In genomic region chr20:6489361-6490154, GRCh38 we compare ENCODE assay signal across 1 cellular context.
A peak's percentile ranks its signal among the peaks of the same experiment; 100 is the strongest.
TF ChIP-seq lines count a peak whose summit lies in the region.

No MANE protein-coding gene starts in this region.

TF ChIP-seq in HepG2, 621 proteins besides CTCF, POLR2A, EP300 and RAD21 (continued from another document and continues in another):
- no peak for TF ChIP-seq SRSF9 (IDR thresholded peaks at IDR 0.05; ENCODE audit: borderline replicate concordance, insufficient read depth, low read depth, low read length, poor library complexity, severe bottlenecking)
- no peak for TF ChIP-seq KLF12 (CRISPR knock-in tag; IDR thresholded peaks at IDR 0.05; ENCODE audit: borderline replicate concordance)
- TF ChIP-seq ZXDC (CRISPR knock-in tag; IDR thresholded peaks at IDR 0.05), result no peak
- TF ChIP-seq ZNF772 (CRISPR knock-in tag; IDR thresholded peaks at IDR 0.05), result no peak
- 0 out of 2 replicates have a peak, but pooled peaks have one; percentile 35 for TF ChIP-seq ZNF670 (CRISPR knock-in tag; IDR thresholded peaks at IDR 0.05; ENCODE audit: borderline replicate concordance)
- TF ChIP-seq ZNF709 (CRISPR knock-in tag; IDR thresholded peaks at IDR 0.05), result no peak
- TF ChIP-seq ZNF629 (CRISPR knock-in tag; conservative IDR thresholded peaks at IDR 0.05), result no peak
- TF ChIP-seq PRMT3 (CRISPR knock-in tag; IDR thresholded peaks at IDR 0.05; ENCODE audit: borderline replicate concordance, low read depth), result no peak
- TF ChIP-seq THYN1 (CRISPR knock-in tag; IDR thresholded peaks at IDR 0.05; ENCODE audit: borderline replicate concordance, low read depth), result no peak
- TF ChIP-seq HOXA7 (CRISPR knock-in tag; IDR thresholded peaks at IDR 0.05), result no peak
- no peak for TF ChIP-seq REXO4 (CRISPR knock-in tag; IDR thresholded peaks at IDR 0.05; ENCODE audit: borderline replicate concordance)
- no peak for TF ChIP-seq RCOR2 (CRISPR knock-in tag; IDR thresholded peaks at IDR 0.05)
- 0 out of 2 replicates have a peak, but pooled peaks have one; percentile 56 for TF ChIP-seq MYNN (CRISPR knock-in tag; IDR thresholded peaks at IDR 0.05; ENCODE audit: low read depth)
- TF ChIP-seq ZNF597 (CRISPR knock-in tag; IDR thresholded peaks at IDR 0.05), result no peak
- no peak for TF ChIP-seq PAWR (CRISPR knock-in tag; IDR thresholded peaks at IDR 0.05; ENCODE audit: borderline replicate concordance)
- TF ChIP-seq ZNF550 (CRISPR knock-in tag; IDR thresholded peaks at IDR 0.05; ENCODE audit: borderline replicate concordance), result no peak
- TF ChIP-seq MED1 (CRISPR knock-in tag; IDR thresholded peaks at IDR 0.05), result no peak
- TF ChIP-seq SCMH1 (CRISPR knock-in tag; IDR thresholded peaks at IDR 0.05; ENCODE audit: borderline replicate concordance), result no peak
- no peak for TF ChIP-seq AKNA (CRISPR knock-in tag; IDR thresholded peaks at IDR 0.05; ENCODE audit: borderline replicate concordance)
- TF ChIP-seq BORCS8-MEF2B (CRISPR knock-in tag; IDR thresholded peaks at IDR 0.05), result no peak
- TF ChIP-seq ZBTB7B (CRISPR knock-in tag; IDR thresholded peaks at IDR 0.05), result 0 out of 2 replicates have a peak, but pooled peaks have one; percentile 36
- peak; percentile 56; the same call in 1 of the 2 replicates for TF ChIP-seq NCOR1 (IDR thresholded peaks at IDR 0.05; ENCODE audit: borderline replicate concordance, low read length)
- no peak for TF ChIP-seq KDM5B (CRISPR knock-in tag; IDR thresholded peaks at IDR 0.05; ENCODE audit: borderline replicate concordance)
- no peak for TF ChIP-seq GMEB2 (CRISPR knock-in tag; IDR thresholded peaks at IDR 0.05; ENCODE audit: low read depth)
- TF ChIP-seq ZNF788 (CRISPR knock-in tag; IDR thresholded peaks at IDR 0.05; ENCODE audit: borderline replicate concordance), result no peak
- no peak for TF ChIP-seq ZSCAN31 (CRISPR knock-in tag; IDR thresholded peaks at IDR 0.05; ENCODE audit: low read depth)
- no peak for TF ChIP-seq TBP (CRISPR knock-in tag; IDR thresholded peaks at IDR 0.05)
- TF ChIP-seq ZBTB21 (CRISPR knock-in tag; IDR thresholded peaks at IDR 0.05), result peak; percentile 24; the same call in 1 of the 2 replicates
- no peak for TF ChIP-seq ZNF781 (CRISPR knock-in tag; IDR thresholded peaks at IDR 0.05; ENCODE audit: borderline replicate concordance, not compliant biosample characterization)
- peak; percentile 51; the same call in 1 of the 2 replicates for TF ChIP-seq ATF2 (CRISPR knock-in tag; IDR thresholded peaks at IDR 0.05)
- TF ChIP-seq MEIS2 (CRISPR knock-in tag; IDR thresholded peaks at IDR 0.05), result no peak
- TF ChIP-seq FOXP4 (CRISPR knock-in tag; IDR thresholded peaks at IDR 0.05), result peak; percentile 41; the same call in 1 of the 2 replicates
- no peak for TF ChIP-seq ZFP91 (CRISPR knock-in tag; IDR thresholded peaks at IDR 0.05; ENCODE audit: borderline replicate concordance)
- no peak for TF ChIP-seq SOX6 (IDR thresholded peaks at IDR 0.05)
- peak; percentile 86 for TF ChIP-seq SOX6 (CRISPR knock-in tag; IDR thresholded peaks at IDR 0.05)
- TF ChIP-seq CEBPB (IDR thresholded peaks at IDR 0.05; ENCODE audit: borderline replicate concordance, low read depth, low read length), result peak; percentile 87
- no peak for TF ChIP-seq GABPB1 (CRISPR knock-in tag; IDR thresholded peaks at IDR 0.05)
- TF ChIP-seq CSRNP1 (CRISPR knock-in tag; IDR thresholded peaks at IDR 0.05), result no peak
- no peak for TF ChIP-seq ZNF879 (CRISPR knock-in tag; IDR thresholded peaks at IDR 0.05)
- no peak for TF ChIP-seq TMF1 (CRISPR knock-in tag; IDR thresholded peaks at IDR 0.05; ENCODE audit: low read depth)
- TF ChIP-seq DMTF1 (CRISPR knock-in tag; IDR thresholded peaks at IDR 0.05), result no peak
- TF ChIP-seq ZNF3 (CRISPR knock-in tag; IDR thresholded peaks at IDR 0.05), result no peak
- peak; percentile 87 for TF ChIP-seq MIER2 (CRISPR knock-in tag; IDR thresholded peaks at IDR 0.05)
- TF ChIP-seq ZFP36L1 (CRISPR knock-in tag; IDR thresholded peaks at IDR 0.05), result no peak
